1 cellular context compared by ENCODE assay signal in the genomic region with DNA sequence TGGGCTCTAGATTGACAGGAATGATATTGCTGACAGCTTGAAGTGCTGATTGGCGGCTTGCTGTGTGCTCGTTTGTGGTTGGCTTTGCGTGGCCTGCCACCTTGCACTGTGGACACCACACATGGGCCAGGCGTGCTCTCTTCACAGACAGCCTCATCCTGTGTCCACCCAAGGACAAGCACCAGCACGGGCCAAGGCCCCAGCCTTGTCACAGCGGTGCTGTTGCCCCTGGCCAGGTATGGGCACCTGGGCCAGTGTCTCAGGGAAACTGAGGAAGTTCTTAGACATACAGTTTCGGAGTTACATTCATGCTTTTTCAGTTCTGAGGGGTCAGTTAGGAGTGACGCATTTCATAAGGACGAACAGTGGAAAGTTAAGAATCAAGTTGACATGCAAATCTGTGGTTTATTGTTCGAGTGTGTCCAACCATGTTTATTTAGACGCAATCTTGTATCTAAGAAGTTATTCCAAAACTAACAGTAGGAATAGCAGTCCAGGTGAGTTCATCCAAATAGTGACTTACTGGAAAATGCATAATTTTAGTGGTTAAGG.
TF ChIP-seq lines count a peak whose summit lies in the region.

No MANE protein-coding gene starts in this region.

TF ChIP-seq in GM12878, 131 proteins besides CTCF, POLR2A, EP300 and RAD21 (continued from another document and continues in another):
- TF ChIP-seq PRDM15 (CRISPR knock-in tag; IDR thresholded peaks at IDR 0.05) (peak; percentile 63; the same call in 1 of the 2 replicates), MEF2B (IDR thresholded peaks at IDR 0.05; ENCODE audit: partially characterized antibody, poor library complexity, severe bottlenecking) (no peak), RAD51 (IDR thresholded peaks at IDR 0.05) (no peak), ATF7 (IDR thresholded peaks at IDR 0.05; ENCODE audit: low read depth) (peak; percentile 79), NR2F1 (conservative IDR thresholded peaks at IDR 0.05) (no peak), KLF5 (IDR thresholded peaks at IDR 0.05; ENCODE audit: partially characterized antibody) (no peak), CREM (IDR thresholded peaks at IDR 0.05; ENCODE audit: low read depth) (peak; percentile 39; the same call in 1 of the 2 replicates), SREBF1 (IDR thresholded peaks at IDR 0.05; ENCODE audit: low read length) (no peak), NR2C2 (IDR thresholded peaks at IDR 0.05; ENCODE audit: borderline replicate concordance, control insufficient read depth, insufficient read length, low read depth) (no peak), TARDBP (IDR thresholded peaks at IDR 0.05; ENCODE audit: borderline replicate concordance) (no peak), MYC (IDR thresholded peaks at IDR 0.05; ENCODE audit: insufficient read depth, insufficient read length, insufficient replicate concordance, low read length, severe bottlenecking) (no peak), CUX1 (IDR thresholded peaks at IDR 0.05; ENCODE audit: insufficient replicate concordance, low read depth, low read length) (no peak), CHD2 (IDR thresholded peaks at IDR 0.05; ENCODE audit: borderline replicate concordance, low read depth, low read length) (peak; percentile 69; the same call in 1 of the 2 replicates), BCL11A (IDR thresholded peaks at IDR 0.05; ENCODE audit: low read depth, low read length) (peak; percentile 53; the same call in 1 of the 2 replicates), ZBTB4 (CRISPR knock-in tag; IDR thresholded peaks at IDR 0.05) (no peak; the same call in 1 of the 2 replicates), MTA2 (IDR thresholded peaks at IDR 0.05; ENCODE audit: low read depth) (peak; percentile 75; the same call in 1 of the 2 replicates), CBFB (IDR thresholded peaks at IDR 0.05; ENCODE audit: low read depth) (peak; percentile 11; the same call in 1 of the 2 replicates), MAX (IDR thresholded peaks at IDR 0.05; ENCODE audit: low read depth, low read length) (0 out of 2 replicates have a peak, but pooled peaks have one; percentile 7), SP1 (IDR thresholded peaks at IDR 0.05; ENCODE audit: low read depth, low read length) (no peak), POU2F2 (IDR thresholded peaks at IDR 0.05; ENCODE audit: borderline replicate concordance, low read depth, low read length) (peak; percentile 98), EGR1 (IDR thresholded peaks at IDR 0.05; ENCODE audit: borderline replicate concordance in 1 of 2, low read depth in 2 of 2, low read length in 2 of 2) (no peak), TCF3 (IDR thresholded peaks at IDR 0.05; ENCODE audit: borderline replicate concordance, insufficient read depth, low read depth, low read length) (peak; percentile 44; the same call in 1 of the 2 replicates), GATAD2B (conservative IDR thresholded peaks at IDR 0.05; ENCODE audit: low read depth) (peak; percentile 79; the same call in 1 of the 2 replicates), SMC3 (IDR thresholded peaks at IDR 0.05; ENCODE audit: borderline replicate concordance, low read length) (no peak), USF1 (IDR thresholded peaks at IDR 0.05; ENCODE audit: borderline replicate concordance, extremely low read length, insufficient read depth, low read depth, low read length) (no peak), STAT3 (IDR thresholded peaks at IDR 0.05; ENCODE audit: low read depth, low read length) (0 out of 2 replicates have a peak, but pooled peaks have one; percentile 59), HDAC2 (IDR thresholded peaks at IDR 0.05) (no peak), IRF4 (IDR thresholded peaks at IDR 0.05; ENCODE audit: low read depth, low read length) (0 out of 2 replicates have a peak, but pooled peaks have one; percentile 29), SMARCA5 (IDR thresholded peaks at IDR 0.05) (peak; percentile 87; the same call in 1 of the 2 replicates), MLLT1 (IDR thresholded peaks at IDR 0.05) (no peak), NFIC (IDR thresholded peaks at IDR 0.05; ENCODE audit: low read depth, low read length) (no peak), CHD1 (IDR thresholded peaks at IDR 0.05; ENCODE audit: low read depth, low read length) (no peak), MTA3 (IDR thresholded peaks at IDR 0.05; ENCODE audit: borderline replicate concordance, low read length) (no peak; the same call in 1 of the 2 replicates), ZNF217 (IDR thresholded peaks at IDR 0.05) (no peak)
- TF ChIP-seq, protein P1, sequence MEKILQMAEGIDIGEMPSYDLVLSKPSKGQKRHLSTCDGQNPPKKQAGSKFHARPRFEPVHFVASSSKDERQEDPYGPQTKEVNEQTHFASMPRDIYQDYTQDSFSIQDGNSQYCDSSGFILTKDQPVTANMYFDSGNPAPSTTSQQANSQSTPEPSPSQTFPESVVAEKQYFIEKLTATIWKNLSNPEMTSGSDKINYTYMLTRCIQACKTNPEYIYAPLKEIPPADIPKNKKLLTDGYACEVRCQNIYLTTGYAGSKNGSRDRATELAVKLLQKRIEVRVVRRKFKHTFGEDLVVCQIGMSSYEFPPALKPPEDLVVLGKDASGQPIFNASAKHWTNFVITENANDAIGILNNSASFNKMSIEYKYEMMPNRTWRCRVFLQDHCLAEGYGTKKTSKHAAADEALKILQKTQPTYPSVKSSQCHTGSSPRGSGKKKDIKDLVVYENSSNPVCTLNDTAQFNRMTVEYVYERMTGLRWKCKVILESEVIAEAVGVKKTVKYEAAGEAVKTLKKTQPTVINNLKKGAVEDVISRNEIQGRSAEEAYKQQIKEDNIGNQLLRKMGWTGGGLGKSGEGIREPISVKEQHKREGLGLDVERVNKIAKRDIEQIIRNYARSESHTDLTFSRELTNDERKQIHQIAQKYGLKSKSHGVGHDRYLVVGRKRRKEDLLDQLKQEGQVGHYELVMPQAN (conservative IDR thresholded peaks at IDR 0.05) = no peak
- TF ChIP-seq, protein P2, sequence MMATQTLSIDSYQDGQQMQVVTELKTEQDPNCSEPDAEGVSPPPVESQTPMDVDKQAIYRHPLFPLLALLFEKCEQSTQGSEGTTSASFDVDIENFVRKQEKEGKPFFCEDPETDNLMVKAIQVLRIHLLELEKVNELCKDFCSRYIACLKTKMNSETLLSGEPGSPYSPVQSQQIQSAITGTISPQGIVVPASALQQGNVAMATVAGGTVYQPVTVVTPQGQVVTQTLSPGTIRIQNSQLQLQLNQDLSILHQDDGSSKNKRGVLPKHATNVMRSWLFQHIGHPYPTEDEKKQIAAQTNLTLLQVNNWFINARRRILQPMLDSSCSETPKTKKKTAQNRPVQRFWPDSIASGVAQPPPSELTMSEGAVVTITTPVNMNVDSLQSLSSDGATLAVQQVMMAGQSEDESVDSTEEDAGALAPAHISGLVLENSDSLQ (IDR thresholded peaks at IDR 0.05) = peak; percentile 74
- TF ChIP-seq, protein P3, sequence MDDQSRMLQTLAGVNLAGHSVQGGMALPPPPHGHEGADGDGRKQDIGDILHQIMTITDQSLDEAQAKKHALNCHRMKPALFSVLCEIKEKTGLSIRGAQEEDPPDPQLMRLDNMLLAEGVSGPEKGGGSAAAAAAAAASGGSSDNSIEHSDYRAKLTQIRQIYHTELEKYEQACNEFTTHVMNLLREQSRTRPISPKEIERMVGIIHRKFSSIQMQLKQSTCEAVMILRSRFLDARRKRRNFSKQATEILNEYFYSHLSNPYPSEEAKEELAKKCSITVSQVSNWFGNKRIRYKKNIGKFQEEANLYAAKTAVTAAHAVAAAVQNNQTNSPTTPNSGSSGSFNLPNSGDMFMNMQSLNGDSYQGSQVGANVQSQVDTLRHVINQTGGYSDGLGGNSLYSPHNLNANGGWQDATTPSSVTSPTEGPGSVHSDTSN (IDR thresholded peaks at IDR 0.05; ENCODE audit: insufficient replicate concordance, low read depth, low read length) = peak; percentile 45
